ENCODE assay signal across 20 cellular contexts in the genomic region with DNA sequence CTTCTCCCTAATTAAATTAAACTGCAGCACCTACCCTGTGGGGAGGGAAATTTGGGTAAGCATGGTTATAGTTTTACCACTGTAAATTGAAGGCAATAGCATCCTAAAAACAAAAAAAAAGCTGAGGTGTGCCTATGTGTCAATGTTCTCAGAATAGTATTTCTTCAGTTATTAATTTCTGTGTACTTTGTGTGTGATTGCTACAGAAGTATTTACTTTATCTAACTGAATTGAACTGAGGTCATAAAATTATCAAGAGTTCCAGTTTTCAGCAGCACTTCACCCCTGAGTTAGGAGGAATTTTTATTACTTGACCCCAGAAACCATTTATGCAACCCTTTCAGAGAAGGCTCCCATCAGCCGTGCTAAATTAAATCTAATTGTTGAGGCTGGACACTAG.
DNase-seq lines count a peak whose midpoint lies in the region; ATAC-seq and TF ChIP-seq lines count a peak whose summit lies in the region.
"Had no signal": no experiment of that assay in that cellular context is flagged by ENCODE, and none has a peak within 500 bp of the region (broad histone marks: within the 10 kb centered on the region; RNA-seq: fewer than 3 reads in every experiment).

No MANE protein-coding gene starts in this region.

- no peak for TF ChIP-seq POLR2A in gastroesophageal sphincter (IDR thresholded peaks at IDR 0.05)

- TF ChIP-seq EP300 in gastroesophageal sphincter (IDR thresholded peaks at IDR 0.05) = no peak

- peak; percentile 48 for ATAC-seq in lung (ENCODE audit: insufficient read depth, low FRiP score)
- peak; percentile 50 for ATAC-seq in upper lobe of right lung
- no peak for ATAC-seq in gastroesophageal sphincter
- ATAC-seq in GM21360 (IDR thresholded peaks at IDR 0.05; ENCODE audit: unreplicated experiment) = no peak
- ATAC-seq: A549 had no signal

- H3K9me2 ChIP-seq in hepatocyte (replicated peaks; ENCODE audit: insufficient read depth) = no peaks in the 10 kb centered on the region

- H3K4me3 ChIP-seq in hepatocyte (no peak overlapping the region), lung (no peak overlapping the region), upper lobe of right lung (no peak overlapping the region), gastroesophageal sphincter (no peak overlapping the region)
- H3K4me3 ChIP-seq: A549; BLaER1 treated with 17β-estradiol and CSF1 and Interleukin-3, amounts not matched to agents 10 nM and 100 nM; HAP-1 had no signal

- H3K27ac ChIP-seq in hepatocyte (no peak overlapping the region), lung (ENCODE audit: low read depth in 1 of 2, low read length in 1 of 2) (no peak overlapping the region), upper lobe of right lung (no peak overlapping the region), gastroesophageal sphincter (no peak overlapping the region)
- H3K27ac ChIP-seq: A549; BLaER1 treated with 17β-estradiol and CSF1 and Interleukin-3, amounts not matched to agents 10 nM and 100 nM had no signal

- H3K9me3 ChIP-seq in hepatocyte (ENCODE audit: low read depth) (no peaks in the 10 kb centered on the region), lung (ENCODE audit: control insufficient read depth in 2 of 2, insufficient read depth in 1 of 2, low read length in 1 of 2) (no peaks in the 10 kb centered on the region), upper lobe of right lung (no peaks in the 10 kb centered on the region), gastroesophageal sphincter (no peaks in the 10 kb centered on the region)
- H3K9me3 ChIP-seq: A549; BE2C; BLaER1 treated with 17β-estradiol and CSF1 and Interleukin-3, amounts not matched to agents 10 nM and 100 nM; HAP-1 had no signal

- no peaks in the 10 kb centered on the region for H3K27me3 ChIP-seq in hepatocyte
- no peaks in the 10 kb centered on the region for H3K27me3 ChIP-seq in lung (ENCODE audit: control insufficient read depth, insufficient read depth)
- H3K27me3 ChIP-seq in upper lobe of right lung = no peaks in the 10 kb centered on the region
- no peaks in the 10 kb centered on the region for H3K27me3 ChIP-seq in gastroesophageal sphincter
- H3K27me3 ChIP-seq: BE2C; BLaER1 treated with 17β-estradiol and CSF1 and Interleukin-3, amounts not matched to agents 10 nM and 100 nM had no signal

- H4K20me1 ChIP-seq in hepatocyte (ENCODE audit: insufficient read depth, poor library complexity, severe bottlenecking) = no peaks in the 10 kb centered on the region
- H4K20me1 ChIP-seq: BLaER1 treated with 17β-estradiol and CSF1 and Interleukin-3, amounts not matched to agents 10 nM and 100 nM had no signal

- DNase-seq in DMS79 treated with DMSO at 0.1 percent for 48 hours (lab: John Stamatoyannopoulos, UW) (peak; percentile 14), hepatocyte (ENCODE audit: low spot score) (no peak), lung (ENCODE audit: low spot score) (no peak), upper lobe of right lung (no peak), NCI-H774 (lab: John Stamatoyannopoulos, UW) (no peak)
- DNase-seq: 8988T; ACHN; AML-193; BE2C; CD4-positive, alpha-beta T cell; CD8-positive, alpha-beta memory T cell; EL; GF-D8; GOT3; HFFc6 had no signal

- TF ChIP-seq CTCF in hepatocyte (IDR thresholded peaks at IDR 0.05; ENCODE audit: poor library complexity) = no peak
- TF ChIP-seq CTCF in lung (IDR thresholded peaks at IDR 0.05; ENCODE audit: control extremely low read depth, extremely low read depth) = no peak
- TF ChIP-seq CTCF in upper lobe of right lung (IDR thresholded peaks at IDR 0.05) = no peak
- no peak for TF ChIP-seq CTCF in gastroesophageal sphincter (IDR thresholded peaks at IDR 0.05)

- 55% methylated on average over 1 of the region's 1 CpG for WGBS in hepatocyte (ENCODE audit: low lambda C conversion rate, missing lambda C conversion rate)
- WGBS in lung, 2 donors = 49 to 94% methylated on average over 1 of the region's 1 CpG
- 70 to 100% methylated on average over 1 of the region's 1 CpG for WGBS in gastroesophageal sphincter (ENCODE audit: low coverage in 1 of 2), 2 donors

- no peak overlapping the region for H2AFZ ChIP-seq in hepatocyte

- peak overlapping the region; percentile 0 for H3K4me2 ChIP-seq in hepatocyte
- H3K4me2 ChIP-seq: A549; BLaER1 treated with 17β-estradiol and CSF1 and Interleukin-3, amounts not matched to agents 10 nM and 100 nM had no signal

- no peaks in the 10 kb centered on the region for H3K79me2 ChIP-seq in hepatocyte

- no peaks in the 10 kb centered on the region for H3K36me3 ChIP-seq in hepatocyte (replicated peaks; ENCODE audit: insufficient read depth, low read depth)
- no peaks in the 10 kb centered on the region for H3K36me3 ChIP-seq in lung (ENCODE audit: control insufficient read depth in 2 of 2, insufficient read depth in 2 of 2, low read length in 2 of 2)
- H3K36me3 ChIP-seq in upper lobe of right lung = no peaks in the 10 kb centered on the region
- H3K36me3 ChIP-seq in gastroesophageal sphincter = no peaks in the 10 kb centered on the region
- H3K36me3 ChIP-seq: BE2C; BLaER1 treated with 17β-estradiol and CSF1 and Interleukin-3, amounts not matched to agents 10 nM and 100 nM; HAP-1 had no signal

- intact Hi-C loops in upper lobe of right lung (cut with DNase I) = no loop called here

- peaks cover 4% of the 10 kb centered on the region for H3K4me1 ChIP-seq in hepatocyte (ENCODE audit: insufficient read depth)
- no peaks in the 10 kb centered on the region for H3K4me1 ChIP-seq in lung (ENCODE audit: control insufficient read depth in 2 of 2, insufficient read depth in 2 of 2, low read length in 2 of 2)
- H3K4me1 ChIP-seq in upper lobe of right lung = no peaks in the 10 kb centered on the region
- H3K4me1 ChIP-seq in gastroesophageal sphincter = no peaks in the 10 kb centered on the region
- H3K4me1 ChIP-seq: A549; BE2C; BLaER1 treated with 17β-estradiol and CSF1 and Interleukin-3, amounts not matched to agents 10 nM and 100 nM; HAP-1 had no signal

Comparison
In these comparisons a context has a peak if more than half of its experiments do, and no peak if none do; other contexts are left out.
1. ATAC-seq: peak in lung (single experiment) and upper lobe of right lung (single experiment); none in gastroesophageal sphincter (single experiment) and GM21360 (single experiment).